In the genomic region with DNA sequence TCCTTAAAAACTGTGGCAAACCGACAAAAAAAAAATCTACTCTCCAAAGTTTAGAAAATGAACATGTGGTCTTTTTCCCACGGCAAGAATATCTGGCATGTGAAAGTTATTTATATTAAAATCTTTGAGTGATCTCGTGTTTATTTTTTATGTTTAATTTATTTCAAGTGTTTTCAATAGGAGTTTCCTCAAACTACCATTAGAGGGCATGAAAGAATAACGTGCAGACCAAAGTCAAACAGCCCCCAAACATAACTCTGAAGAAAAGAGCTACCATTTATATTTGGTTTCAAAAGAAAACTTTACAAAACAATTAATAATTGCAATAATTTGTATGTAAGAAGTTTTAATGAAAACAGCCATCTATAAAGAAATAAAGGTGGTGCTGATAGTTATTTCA, we compare ENCODE assay signal across 1 cellular context.
TF ChIP-seq lines count a peak whose summit lies in the region.

No MANE protein-coding gene starts in this region.

TF ChIP-seq in IMR-90, 13 proteins besides CTCF, POLR2A, EP300 and RAD21:
- TF ChIP-seq, protein P1, sequence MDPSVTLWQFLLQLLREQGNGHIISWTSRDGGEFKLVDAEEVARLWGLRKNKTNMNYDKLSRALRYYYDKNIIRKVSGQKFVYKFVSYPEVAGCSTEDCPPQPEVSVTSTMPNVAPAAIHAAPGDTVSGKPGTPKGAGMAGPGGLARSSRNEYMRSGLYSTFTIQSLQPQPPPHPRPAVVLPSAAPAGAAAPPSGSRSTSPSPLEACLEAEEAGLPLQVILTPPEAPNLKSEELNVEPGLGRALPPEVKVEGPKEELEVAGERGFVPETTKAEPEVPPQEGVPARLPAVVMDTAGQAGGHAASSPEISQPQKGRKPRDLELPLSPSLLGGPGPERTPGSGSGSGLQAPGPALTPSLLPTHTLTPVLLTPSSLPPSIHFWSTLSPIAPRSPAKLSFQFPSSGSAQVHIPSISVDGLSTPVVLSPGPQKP (IDR thresholded peaks at IDR 0.05; ENCODE audit: borderline replicate concordance, low read depth, low read length), result no peak
- TF ChIP-seq SMC3 (IDR thresholded peaks at IDR 0.05; ENCODE audit: low read depth, low read length), result peak; percentile 35
- TF ChIP-seq CEBPB (IDR thresholded peaks at IDR 0.05; ENCODE audit: low read depth, low read length), result no peak
